8 cellular contexts compared by ENCODE assay signal in genomic region chr5:135208555-135209494, GRCh38.
DNase-seq lines count a peak whose midpoint lies in the region; ATAC-seq and TF ChIP-seq lines count a peak whose summit lies in the region.

No MANE protein-coding gene starts in this region.

- no peak overlapping the region for H3K4me3 Mint-ChIP-seq in activated CD8-positive, alpha-beta T cell treated with anti-CD3 and anti-CD28 coated beads, Interleukin-2, amount 10 ng/mL, durations not matched to agents 7 days and 5 days

- 67 to 83% methylated on average over 10 of the region's 10 CpGs for WGBS in lung, 2 donors

- no peaks in the 10 kb centered on the region for H3K9me3 Mint-ChIP-seq in activated CD8-positive, alpha-beta T cell treated with anti-CD3 and anti-CD28 coated beads, Interleukin-2, amount 10 ng/mL, durations not matched to agents 7 days and 5 days (ENCODE audit: insufficient read depth)

- no peak overlapping the region for H3K4me3 ChIP-seq in AG04449 (ENCODE audit: low read depth, low read length)
- H3K4me3 ChIP-seq in astrocyte of the spinal cord (ENCODE audit: low read depth, low read length): no peak overlapping the region
- H3K4me3 ChIP-seq in lung: no peak overlapping the region

- POLR2A ChIA-PET in AG04449 (lab: Yijun Ruan, JAX): interaction anchor here (0.6 to 1.7 kb wide), 2 partner anchors 38 to 295 kb away, joined by 3 to 5 read pairs; no protein-coding TSS in a partner anchor
- POLR2A ChIA-PET in activated CD8-positive, alpha-beta T cell treated with anti-CD3 and anti-CD28 coated beads, Interleukin-2, amount 10 ng/mL, durations not matched to agents 7 days and 5 days (lab: Charles Lee): no interaction called here

- H3K4me1 ChIP-seq in lung (ENCODE audit: control insufficient read depth in 2 of 2, insufficient read depth in 2 of 2, low read length in 2 of 2): no peaks in the 10 kb centered on the region

- peak; percentile 32 for ATAC-seq in lung (ENCODE audit: insufficient read depth, low FRiP score)
- no peak for ATAC-seq in activated CD8-positive, alpha-beta T cell treated with anti-CD3 and anti-CD28 coated beads, Interleukin-2, amount 10 ng/mL, durations not matched to agents 7 days and 5 days
- no peak for ATAC-seq in HG03196 (IDR thresholded peaks at IDR 0.05; ENCODE audit: unreplicated experiment)
- no peak for ATAC-seq in GM18873 (IDR thresholded peaks at IDR 0.05; ENCODE audit: low FRiP score, unreplicated experiment)

- DNase-seq in AG04449 (ENCODE audit: low read depth, low spot score): peak; percentile 91
- peak; percentile 98 for DNase-seq in HT1080 (ENCODE audit: low read depth)
- peak; percentile 98 for DNase-seq in astrocyte of the spinal cord (ENCODE audit: low read depth, low spot score)
- DNase-seq in lung (ENCODE audit: low spot score): peak; percentile 31
- DNase-seq in cortex of kidney (lab: John Stamatoyannopoulos, UW): no peak
- no peak for DNase-seq in activated CD8-positive, alpha-beta T cell treated with anti-CD3 and anti-CD28 coated beads, Interleukin-2, amount 10 ng/mL, durations not matched to agents 7 days and 5 days

- H3K27ac ChIP-seq in lung (ENCODE audit: low read depth in 1 of 2, low read length in 1 of 2): no peak overlapping the region

- CTCF ChIA-PET in AG04449 (lab: Yijun Ruan, JAX): interaction anchor here (0.7 to 3.9 kb wide), 16 partner anchors 8 to 259 kb away, joined by 3 to 22 read pairs (median 3); partner anchors contain the start of gene DCANP1
- CTCF ChIA-PET in activated CD8-positive, alpha-beta T cell treated with anti-CD3 and anti-CD28 coated beads, Interleukin-2, amount 10 ng/mL, durations not matched to agents 7 days and 5 days (lab: Charles Lee): interaction anchor here (1.4 kb wide), 1 partner anchor 217 kb away, joined by 3 read pairs; no protein-coding TSS in a partner anchor

- H3K27me3 Mint-ChIP-seq in activated CD8-positive, alpha-beta T cell treated with anti-CD3 and anti-CD28 coated beads, Interleukin-2, amount 10 ng/mL, durations not matched to agents 7 days and 5 days (ENCODE audit: low read depth): peaks cover 14% of the 10 kb centered on the region

- in situ Hi-C loops in astrocyte of the spinal cord (cut with HindIII; ENCODE audit: low sequenced_read_pairs): no loop called here

- H3K4me1 Mint-ChIP-seq in activated CD8-positive, alpha-beta T cell treated with anti-CD3 and anti-CD28 coated beads, Interleukin-2, amount 10 ng/mL, durations not matched to agents 7 days and 5 days (ENCODE audit: low read depth): no peaks in the 10 kb centered on the region

- no peaks in the 10 kb centered on the region for H3K27me3 ChIP-seq in lung (ENCODE audit: control insufficient read depth, insufficient read depth)

- TF ChIP-seq CTCF in AG04449 (IDR thresholded peaks at IDR 0.05; ENCODE audit: insufficient read depth, low read length, missing control alignments) (peak; percentile 44), astrocyte of the spinal cord (IDR thresholded peaks at IDR 0.05; ENCODE audit: low read depth, low read length) (peak; percentile 38), lung (IDR thresholded peaks at IDR 0.05; ENCODE audit: control extremely low read depth, extremely low read depth) (no peak)

- no peak overlapping the region for H3K27ac Mint-ChIP-seq in activated CD8-positive, alpha-beta T cell treated with anti-CD3 and anti-CD28 coated beads, Interleukin-2, amount 10 ng/mL, durations not matched to agents 7 days and 5 days

- no peaks in the 10 kb centered on the region for H3K36me3 ChIP-seq in lung (ENCODE audit: control insufficient read depth in 2 of 2, insufficient read depth in 2 of 2, low read length in 2 of 2)

- no peaks in the 10 kb centered on the region for H3K36me3 Mint-ChIP-seq in activated CD8-positive, alpha-beta T cell treated with anti-CD3 and anti-CD28 coated beads, Interleukin-2, amount 10 ng/mL, durations not matched to agents 7 days and 5 days (ENCODE audit: low read depth)

- H3K9me3 ChIP-seq in lung (ENCODE audit: control insufficient read depth in 2 of 2, insufficient read depth in 1 of 2, low read length in 1 of 2): no peaks in the 10 kb centered on the region

Comparison
In these comparisons a context has a peak if more than half of its experiments do, and no peak if none do; other contexts are left out.
1. DNase-seq: peak in AG04449 (single experiment), HT1080 (single experiment), astrocyte of the spinal cord (single experiment) and lung (single experiment); none in cortex of kidney (single experiment) and activated CD8-positive, alpha-beta T cell treated with anti-CD3 and anti-CD28 coated beads, Interleukin-2, amount 10 ng/mL, durations not matched to agents 7 days and 5 days (single experiment).